Comparison of ENCODE assay signal across 34 cellular contexts in genomic region chr1:106207185-106207584, GRCh38.
"Had no signal": no experiment of that assay in that cellular context is flagged by ENCODE, and none has a peak within 500 bp of the region (broad histone marks: within the 10 kb centered on the region; RNA-seq: fewer than 3 reads in every experiment).

No MANE protein-coding gene starts in this region.

- H3K27ac ChIP-seq: KMS-11 had no signal

- DNase-seq: Karpas-422, Kasumi-1, KG1, MG63, MM.1S, MV-4-11, NCI-H1048, NCI-H1092, NCI-H1092 treated with DMSO at 0.1 percent for 48 hours, NCI-H1105, NCI-H1105 treated with DMSO at 0.1 percent for 48 hours, NCI-H1417, NCI-H1417 treated with DMSO at 0.1 percent for 48 hours, NCI-H1436, NCI-H1436 treated with DMSO at 0.1 percent for 48 hours, NCI-H146, NCI-H1694, NCI-H1694 treated with DMSO at 0.1 percent for 48 hours, NCI-H187, NCI-H187 treated with DMSO at 0.1 percent for 48 hours, NCI-H1930, NCI-H2029, NCI-H2029 treated with DMSO at 0.1 percent for 48 hours, NCI-H2081, NCI-H2081 treated with DMSO at 0.1 percent for 48 hours, NCI-H2107, NCI-H2171, NCI-H2171 treated with DMSO at 0.1 percent for 48 hours, NCI-H2227 treated with DMSO at 0.1 percent for 48 hours, NCI-H226, NCI-H345, NCI-H446, NCI-H446 treated with DMSO at 0.1 percent for 48 hours had no signal

- H3K9ac ChIP-seq: KMS-11 had no signal

- H3K4me3 ChIP-seq: MG63 had no signal

- H3K9me3 ChIP-seq: MG63 had no signal

- H3K4me2 ChIP-seq: KMS-11 had no signal

- H3K36me3 ChIP-seq: MG63 had no signal

- H3K27me3 ChIP-seq: MG63 had no signal
